Comparison of ENCODE assay signal across 8 cellular contexts in the genomic region with DNA sequence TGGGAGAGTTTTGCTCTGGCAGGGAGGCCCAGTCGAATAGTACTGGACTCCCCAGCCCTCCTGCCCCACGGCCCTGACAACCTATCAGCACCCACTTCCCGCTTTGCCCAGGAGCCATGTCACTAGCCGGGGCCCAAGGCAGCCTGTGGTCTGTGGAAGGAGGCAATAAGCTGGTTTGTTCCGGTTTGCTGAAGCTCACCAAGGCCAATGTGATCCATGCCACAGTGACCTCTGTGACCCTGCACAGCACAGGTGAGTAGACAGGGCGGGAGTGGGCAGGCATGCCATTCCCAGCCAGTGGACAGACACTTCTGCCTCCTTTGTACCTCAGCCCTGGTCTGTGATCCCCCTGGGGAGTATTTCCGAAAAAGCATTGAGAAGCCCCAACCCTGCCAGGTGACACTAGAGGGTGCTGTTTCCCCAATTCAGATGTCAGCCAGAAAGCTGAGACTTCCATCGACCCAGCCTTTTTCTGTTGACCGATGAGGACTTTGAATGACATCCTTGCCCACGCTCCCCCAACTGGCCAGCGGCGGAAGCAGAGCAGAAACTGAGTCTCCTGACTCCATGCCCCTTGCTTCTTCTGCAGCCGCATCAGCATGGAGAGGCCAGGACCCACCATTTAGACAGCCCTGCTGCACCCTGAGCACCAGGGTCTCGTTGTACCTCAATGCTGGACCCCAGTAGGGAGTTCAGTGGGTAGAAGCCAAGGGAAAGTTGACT. TPM values are rescaled to one million over a fixed set of nuclear protein-coding genes. Genes with fewer than 3 reads are reported as not detected.
A peak's percentile ranks its signal among the peaks of the same experiment; 100 is the strongest.
DNase-seq lines count a peak whose midpoint lies in the region; ATAC-seq, FAIRE-seq and TF ChIP-seq lines count a peak whose summit lies in the region.

No MANE protein-coding gene starts in this region.

- peaks cover 2% of the 10 kb centered on the region for H3K4me1 Mint-ChIP-seq in activated naive CD8-positive, alpha-beta T cell treated with anti-CD3 and anti-CD28 coated beads, Interleukin-2, amount 50 U/mL, for 24 hours

- peak overlapping the region; percentile 27 for H3K4me2 ChIP-seq in skeletal muscle satellite cell (ENCODE audit: low read length)

- H3K9me3 Mint-ChIP-seq in activated naive CD8-positive, alpha-beta T cell treated with anti-CD3 and anti-CD28 coated beads, Interleukin-2, amount 50 U/mL, for 24 hours, result no peaks in the 10 kb centered on the region

- H3K4me3 ChIP-seq in right atrium auricular region (no peak overlapping the region), skeletal muscle satellite cell (ENCODE audit: low read length) (no peak overlapping the region)

- peak; percentile 87 for FAIRE-seq in G401.6 (lab: Jason Lieb, UNC)

- ATAC-seq in activated naive CD8-positive, alpha-beta T cell treated with anti-CD3 and anti-CD28 coated beads, Interleukin-2, amount 50 U/mL, for 24 hours, result peak; percentile 62

- H3K27ac ChIP-seq in right atrium auricular region, result no peak overlapping the region

- no peak overlapping the region for H3K4me3 Mint-ChIP-seq in activated naive CD8-positive, alpha-beta T cell treated with anti-CD3 and anti-CD28 coated beads, Interleukin-2, amount 50 U/mL, for 24 hours

- TF ChIP-seq CTCF in right atrium auricular region (IDR thresholded peaks at IDR 0.05), result peak; percentile 66 to 88

- H3K36me3 Mint-ChIP-seq in activated naive CD8-positive, alpha-beta T cell treated with anti-CD3 and anti-CD28 coated beads, Interleukin-2, amount 50 U/mL, for 24 hours (ENCODE audit: low read depth), result peaks cover 4% of the 10 kb centered on the region

- no peaks in the 10 kb centered on the region for H3K27me3 Mint-ChIP-seq in activated naive CD8-positive, alpha-beta T cell treated with anti-CD3 and anti-CD28 coated beads, Interleukin-2, amount 50 U/mL, for 24 hours

- H3K27ac Mint-ChIP-seq in activated naive CD8-positive, alpha-beta T cell treated with anti-CD3 and anti-CD28 coated beads, Interleukin-2, amount 50 U/mL, for 24 hours, result no peak overlapping the region

- H3K9ac ChIP-seq in skeletal muscle satellite cell (ENCODE audit: low read depth, low read length), result no peak overlapping the region

- H3K4me1 ChIP-seq in right atrium auricular region (peaks cover 0 to 24% of the 10 kb centered on the region in 2 donors), skeletal muscle satellite cell (ENCODE audit: control insufficient read depth, insufficient read depth, low read length) (no peaks in the 10 kb centered on the region)

- no peaks in the 10 kb centered on the region for H3K9me3 ChIP-seq in right atrium auricular region
- no peaks in the 10 kb centered on the region for H3K9me3 ChIP-seq in skeletal muscle satellite cell (replicated peaks; ENCODE audit: low read length)

- H3K27me3 ChIP-seq in right atrium auricular region (no peaks in the 10 kb centered on the region), skeletal muscle satellite cell (ENCODE audit: control insufficient read depth, insufficient read depth, low read length) (peaks cover 7% of the 10 kb centered on the region)

- peak; percentile 63 for DNase-seq in H4 (ENCODE audit: low spot score)
- peak; percentile 76 for DNase-seq in M059J (ENCODE audit: low read depth)
- peak; percentile 73 for DNase-seq in SKM-1 treated with dmso at 0.1 percent for 144 hours (lab: John Stamatoyannopoulos, UW; ENCODE audit: unreplicated experiment)
- DNase-seq in activated naive CD8-positive, alpha-beta T cell treated with anti-CD3 and anti-CD28 coated beads, Interleukin-2, amount 50 U/mL, for 24 hours, result peak; percentile 53
- DNase-seq in right atrium auricular region (ENCODE audit: low spot score), result no peak
- DNase-seq in GOT3 (lab: John Stamatoyannopoulos, UW), result no peak

- H3K36me3 ChIP-seq in right atrium auricular region, result no peaks in the 10 kb centered on the region
- no peaks in the 10 kb centered on the region for H3K36me3 ChIP-seq in skeletal muscle satellite cell (ENCODE audit: insufficient read depth, low read length)

RNA-seq across cellular contexts. Expression of a gene that starts 9.6 kb away (rescaled TPM):
- 19.5 and 20.8 TPM in 2 replicates for total RNA-seq in H4 (2014; rRNA removed; shearing (Covaris generic))
- total RNA-seq in M059J (2014; rRNA removed; shearing (Covaris generic)), result 8.2 and 12.0 TPM in 2 replicates
- total RNA-seq in right atrium auricular region, result 1 to 10 TPM; 4.0 to 5.6 TPM
- 9.0 and 10.6 TPM in 2 replicates for total RNA-seq in skeletal muscle satellite cell (2012; rRNA removed)

RNA-seq across cellular contexts. Expression of a gene that starts 11.7 kb away (rescaled TPM):
- total RNA-seq in H4 (2014; rRNA removed; shearing (Covaris generic)), result 0.31 TPM in 1 of 2 replicates, not detected in the other
- total RNA-seq in M059J (2014; rRNA removed; shearing (Covaris generic)), result not detected in 2 replicates
- 1 to 10 TPM in 1 of 2 donors, under 1 TPM in 1; 0.83 to 2.9 TPM for total RNA-seq in right atrium auricular region
- 0.44 TPM in 1 of 2 replicates, not detected in the other for total RNA-seq in skeletal muscle satellite cell (2012; rRNA removed)

RNA-seq across cellular contexts. Expression of a gene that starts 22.1 kb away (rescaled TPM):
- total RNA-seq in H4 (2014; rRNA removed; shearing (Covaris generic)), result 17.9 and 19.9 TPM in 2 replicates
- total RNA-seq in M059J (2014; rRNA removed; shearing (Covaris generic)), result 14.1 and 20.3 TPM in 2 replicates
- 10 to 100 TPM in 1 of 2 donors, 1 to 10 TPM in 1; 6.9 to 10.7 TPM for total RNA-seq in right atrium auricular region
- 23.4 and 25.6 TPM in 2 replicates for total RNA-seq in skeletal muscle satellite cell (2012; rRNA removed)

Comparison
In these comparisons a context has a peak if more than half of its experiments do, and no peak if none do; other contexts are left out.
1. DNase-seq: peak in H4 (single experiment), M059J (single experiment), SKM-1 treated with dmso at 0.1 percent for 144 hours (single experiment) and activated naive CD8-positive, alpha-beta T cell treated with anti-CD3 and anti-CD28 coated beads, Interleukin-2, amount 50 U/mL, for 24 hours (single experiment); none in right atrium auricular region (single experiment) and GOT3 (single experiment).